ENCODE assay signal across 4 cellular contexts in genomic region chr2:223570784-223571183, GRCh38.
TF ChIP-seq lines count a peak whose summit lies in the region.

No MANE protein-coding gene starts in this region.

TF ChIP-seq in HepG2, 621 proteins besides CTCF, POLR2A, EP300 and RAD21:
- TF ChIP-seq ATF7 (IDR thresholded peaks at IDR 0.05) (no peak), ATF7 (CRISPR knock-in tag; IDR thresholded peaks at IDR 0.05) (no peak), MAFF (IDR thresholded peaks at IDR 0.05; ENCODE audit: low read depth, low read length) (peak; percentile 87), MAFK (conservative IDR thresholded peaks at IDR 0.05 in 1 of 2, IDR thresholded peaks at IDR 0.05 in 1 of 2; ENCODE audit: low read length in 2 of 2) (peak; percentile 86 to 90)

TF ChIP-seq in A549, 52 proteins besides CTCF, POLR2A, EP300 and RAD21:
- TF ChIP-seq TFCP2L1 (CRISPR knock-in tag; IDR thresholded peaks at IDR 0.05) (no peak), MAFK (IDR thresholded peaks at IDR 0.05; ENCODE audit: partially characterized antibody) (peak; percentile 73)

TF ChIP-seq in HCT116, 20 proteins besides CTCF, POLR2A, EP300 and RAD21:
- TF ChIP-seq SRF (IDR thresholded peaks at IDR 0.05; ENCODE audit: low read depth) (no peak), YY1 (IDR thresholded peaks at IDR 0.05; ENCODE audit: extremely low read depth, insufficient replicate concordance, low read depth, low read length) (no peak), SP1 (IDR thresholded peaks at IDR 0.05; ENCODE audit: low read depth) (no peak), EZH2 (IDR thresholded peaks at IDR 0.05) (no peak), ATF3 (IDR thresholded peaks at IDR 0.05) (no peak)

TF ChIP-seq in IMR-90, 13 proteins besides CTCF, POLR2A, EP300 and RAD21:
- no peak for TF ChIP-seq NFE2L2 (IDR thresholded peaks at IDR 0.05; ENCODE audit: low read depth, low read length)
- peak; percentile 64 for TF ChIP-seq MAFK (IDR thresholded peaks at IDR 0.05; ENCODE audit: low read depth, low read length)
